Comparison of ENCODE assay signal across 34 cellular contexts in genomic region chr4:142218726-142219125, GRCh38.
A peak's percentile ranks its signal among the peaks of the same experiment; 100 is the strongest.
DNase-seq lines count a peak whose midpoint lies in the region; ATAC-seq, FAIRE-seq and TF ChIP-seq lines count a peak whose summit lies in the region.
"Had no signal": no experiment of that assay in that cellular context is flagged by ENCODE, and none has a peak within 500 bp of the region (broad histone marks: within the 10 kb centered on the region; RNA-seq: fewer than 3 reads in every experiment).

No MANE protein-coding gene starts in this region.

- H3K27me3 ChIP-seq in small intestine (ENCODE audit: control insufficient read depth in 2 of 2, insufficient read depth in 2 of 2, low read length in 2 of 2) (no peaks in the 10 kb centered on the region), right atrium auricular region (no peaks in the 10 kb centered on the region)
- H3K27me3 ChIP-seq: BE2C; BLaER1; BLaER1 treated with 17β-estradiol and CSF1 and Interleukin-3, amounts not matched to agents 10 nM and 100 nM had no signal

- H3K4me1 ChIP-seq in mucosa of descending colon (ENCODE audit: low read depth) (no peaks in the 10 kb centered on the region), small intestine (ENCODE audit: control insufficient read depth in 2 of 2, insufficient read depth in 1 of 2, low read depth in 1 of 2, low read length in 1 of 2) (no peaks in the 10 kb centered on the region), right atrium auricular region (no peaks in the 10 kb centered on the region)
- H3K4me1 ChIP-seq: BE2C; BLaER1; BLaER1 treated with 17β-estradiol and CSF1 and Interleukin-3, amounts not matched to agents 10 nM and 100 nM; Caco-2 had no signal

- intact Hi-C loops in left colon (cut with DNase I, micrococcal nuclease) = no loop called here
- intact Hi-C loops in mucosa of descending colon (cut with DNase I, micrococcal nuclease) = no loop called here

- FAIRE-seq in colon (lab: Jason Lieb, UNC) (peak; percentile 21), small intestine (lab: Jason Lieb, UNC) (no peak)
- FAIRE-seq: A549, D721Med had no signal

- no peak for DNase-seq in left colon
- DNase-seq in mucosa of descending colon = peak in 1 of 3 donors; percentile 49
- DNase-seq in small intestine = peak; percentile 36
- DNase-seq in right atrium auricular region (ENCODE audit: low spot score) = no peak
- DNase-seq in midbrain (lab: John Stamatoyannopoulos, UW) = no peak
- DNase-seq: 8988T; ACHN; AML-193; BE2C; C1 segment of cervical spinal cord; Caco-2; Calu3; CD4-positive, alpha-beta memory T cell; CD4-positive, alpha-beta T cell; CD4-positive, CD25-positive, alpha-beta regulatory T cell; CD8-positive, alpha-beta memory T cell; CD8-positive, alpha-beta T cell; COR-L47; DMS 273 treated with DMSO at 0.1 percent for 48 hours; DMS153; DMS53; DMS79; DMS79 treated with DMSO at 0.1 percent for 48 hours; DND-41; EL had no signal

- TF ChIP-seq CTCF in mucosa of descending colon (IDR thresholded peaks at IDR 0.05) (no peak), right atrium auricular region (IDR thresholded peaks at IDR 0.05) (no peak)

- no peaks in the 10 kb centered on the region for H3K36me3 ChIP-seq in mucosa of descending colon (ENCODE audit: low read depth)
- H3K36me3 ChIP-seq in small intestine (ENCODE audit: control insufficient read depth in 2 of 2, insufficient read depth in 2 of 2, low read length in 2 of 2) = no peaks in the 10 kb centered on the region
- H3K36me3 ChIP-seq in right atrium auricular region = no peaks in the 10 kb centered on the region
- H3K36me3 ChIP-seq: BE2C; BLaER1; BLaER1 treated with 17β-estradiol and CSF1 and Interleukin-3, amounts not matched to agents 10 nM and 100 nM had no signal

- 11 to 42% (median 26%) methylated on average over 1 of the region's 1 CpG for WGBS in small intestine, 3 donors

- no peak overlapping the region for H3K27ac ChIP-seq in small intestine (ENCODE audit: low read depth in 1 of 2, low read length in 1 of 2)
- no peak overlapping the region for H3K27ac ChIP-seq in right atrium auricular region
- H3K27ac ChIP-seq: 22Rv1; A549; BLaER1; BLaER1 treated with 17β-estradiol and CSF1 and Interleukin-3, amounts not matched to agents 10 nM and 100 nM; C4-2B had no signal

- H3K4me3 ChIP-seq in mucosa of descending colon = no peak overlapping the region
- H3K4me3 ChIP-seq in small intestine (ENCODE audit: low read depth in 1 of 2, low read length in 2 of 2) = no peak overlapping the region
- no peak overlapping the region for H3K4me3 ChIP-seq in right atrium auricular region
- H3K4me3 ChIP-seq: A549; BLaER1; BLaER1 treated with 17β-estradiol and CSF1 and Interleukin-3, amounts not matched to agents 10 nM and 100 nM had no signal

- ATAC-seq in left colon = peak; percentile 90
- ATAC-seq in mucosa of descending colon = peak; percentile 66
- no peak for ATAC-seq in HG02884 (IDR thresholded peaks at IDR 0.05; ENCODE audit: unreplicated experiment)
- no peak for ATAC-seq in GM18858 (IDR thresholded peaks at IDR 0.05; ENCODE audit: unreplicated experiment)
- ATAC-seq: A549; CD8-positive, alpha-beta T cell had no signal

- H3K9me3 ChIP-seq in mucosa of descending colon (no peaks in the 10 kb centered on the region), small intestine (ENCODE audit: control insufficient read depth, low read depth) (no peaks in the 10 kb centered on the region), right atrium auricular region (no peaks in the 10 kb centered on the region)
- H3K9me3 ChIP-seq: A549; BE2C; BLaER1; BLaER1 treated with 17β-estradiol and CSF1 and Interleukin-3, amounts not matched to agents 10 nM and 100 nM; Caco-2 had no signal

Comparison
In these comparisons a context has a peak if more than half of its experiments do, and no peak if none do; other contexts are left out.
1. ATAC-seq: peak in left colon (single experiment) and mucosa of descending colon (single experiment); none in HG02884 (single experiment) and GM18858 (single experiment).